ENCODE assay signal across 12 cellular contexts in the genomic region with DNA sequence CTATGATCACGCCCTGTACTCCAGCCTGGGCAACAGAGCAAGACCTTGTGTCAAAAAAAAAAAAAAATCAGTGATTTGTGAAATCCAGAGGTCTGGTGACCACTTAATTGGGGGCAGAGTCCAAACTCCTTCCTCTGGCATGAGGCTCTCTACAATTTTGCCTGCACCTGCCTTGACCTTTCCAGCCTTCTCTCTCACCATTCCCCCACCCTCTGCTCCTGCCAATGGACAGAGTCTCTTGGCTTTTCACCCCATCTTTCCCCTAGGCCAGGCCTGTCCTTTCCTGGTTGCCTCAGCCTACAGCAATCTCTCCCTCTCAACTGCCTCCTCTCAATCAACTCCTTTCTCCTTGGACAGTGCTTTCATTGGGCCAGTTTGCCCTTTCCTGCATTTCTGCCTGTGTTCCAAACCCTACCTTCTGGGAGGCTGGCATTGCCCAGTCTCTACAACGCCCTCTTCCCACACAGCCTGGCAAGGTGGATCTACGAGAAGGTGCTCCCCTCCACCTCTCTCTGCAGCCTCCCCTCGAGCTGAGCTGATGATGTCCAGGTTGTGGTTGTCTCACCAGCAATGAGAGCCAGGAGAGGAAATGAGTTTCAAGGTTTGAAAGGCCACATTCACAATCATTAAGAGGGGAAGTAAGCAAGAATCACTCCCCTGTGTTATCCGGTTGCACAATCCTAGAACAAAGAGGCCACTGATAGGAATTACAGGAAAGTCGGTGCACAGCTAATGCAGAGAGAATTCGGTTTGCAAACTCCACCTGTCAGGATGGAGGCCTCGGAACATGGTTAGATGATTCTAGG. TPM values are rescaled to one million over a fixed set of nuclear protein-coding genes. Genes with fewer than 3 reads are reported as not detected.
DNase-seq lines count a peak whose midpoint lies in the region; ATAC-seq, FAIRE-seq and TF ChIP-seq lines count a peak whose summit lies in the region.
"Had no signal": no experiment of that assay in that cellular context is flagged by ENCODE, and none has a peak within 500 bp of the region (broad histone marks: within the 10 kb centered on the region; RNA-seq: fewer than 3 reads in every experiment).

No MANE protein-coding gene starts in this region.

- CTCF ChIA-PET in Calu3 (lab: Charles Lee): interaction anchor here (1.0 to 1.8 kb wide), 5 partner anchors 13 to 105 kb away, joined by 3 to 11 read pairs (median 6); no protein-coding TSS in a partner anchor
- CTCF ChIA-PET in PC-3 (lab: Charles Lee): interaction anchor here (0.7 to 0.9 kb wide), 2 partner anchors 13 to 32 kb away, joined by 3 to 5 read pairs; no protein-coding TSS in a partner anchor
- CTCF ChIA-PET in H1 (lab: Charles Lee; ENCODE audit: partially characterized antibody): interaction anchor here (1.8 kb wide), 1 partner anchor 12 kb away, joined by 4 read pairs; no protein-coding TSS in a partner anchor
- CTCF ChIA-PET in T-cell (lab: Charles Lee): interaction anchor here in 1 of 2 donors (0.6 to 0.7 kb wide), 2 partner anchors 49 to 164 kb away, joined by 3 read pairs; no protein-coding TSS in a partner anchor

- intact Hi-C loops in Calu3 (cut with micrococcal nuclease; ENCODE audit: unreplicated experiment) (loop anchor here (2.0 to 5.0 kb wide), 3 partner anchors 28 to 48 kb away; partner anchors contain the start of gene NPAS2), PC-3 (cut with micrococcal nuclease) (loop anchor here (1.0 to 5.0 kb wide), 4 partner anchors 14 to 122 kb away; no protein-coding TSS in a partner anchor)

- H3K9me2 ChIP-seq in PC-3 (replicated peaks; ENCODE audit: low read length): no peaks in the 10 kb centered on the region

- peak overlapping the region; percentile 69 for H3K4me2 ChIP-seq in PC-3 (ENCODE audit: low read length)
- no peak overlapping the region for H3K4me2 ChIP-seq in H1 (ENCODE audit: insufficient read depth in 1 of 2, low read depth in 2 of 2, low read length in 2 of 2)
- H3K4me2 ChIP-seq in mesendoderm (ENCODE audit: low read length): no peak overlapping the region

- H3K27ac ChIP-seq in PC-3 (ENCODE audit: low read length) (peak overlapping the region; percentile 99), H1 (ENCODE audit: low read depth, low read length) (no peak overlapping the region), mesendoderm (ENCODE audit: low read depth, low read length) (no peak overlapping the region)
- H3K27ac ChIP-seq: adrenal gland; BLaER1 treated with 17β-estradiol and CSF1 and Interleukin-3, amounts not matched to agents 10 nM and 100 nM had no signal

- H2AK5ac ChIP-seq in H1 (ENCODE audit: low read depth, low read length) (no peak overlapping the region), mesendoderm (ENCODE audit: low read length) (no peak overlapping the region)

- H4K8ac ChIP-seq in H1 (ENCODE audit: extremely low read depth, insufficient read depth, low read length) (no peak overlapping the region), mesendoderm (ENCODE audit: low read depth, low read length) (no peak overlapping the region)

- H3K36me3 ChIP-seq in PC-3 (ENCODE audit: low read depth, low read length) (no peaks in the 10 kb centered on the region), H1 (ENCODE audit: control insufficient read depth in 2 of 4, insufficient read depth in 4 of 4, low read length in 3 of 4) (no peaks in the 10 kb centered on the region), mesendoderm (ENCODE audit: control insufficient read depth, insufficient read depth, low read length) (no peaks in the 10 kb centered on the region)
- H3K36me3 ChIP-seq: adrenal gland; BLaER1 treated with 17β-estradiol and CSF1 and Interleukin-3, amounts not matched to agents 10 nM and 100 nM had no signal

- H4K5ac ChIP-seq in H1 (ENCODE audit: insufficient read length, low read depth, low read length) (no peak overlapping the region), mesendoderm (ENCODE audit: low read length) (no peak overlapping the region)

- H3K27ac Mint-ChIP-seq in Calu3 (ENCODE audit: unreplicated experiment) (peak overlapping the region; percentile 91), T-cell (no peak overlapping the region)
- H3K27ac Mint-ChIP-seq: activated CD4-positive, alpha-beta T cell treated with anti-CD3 and anti-CD28 coated beads, Interleukin-2, amount 10 ng/mL, durations not matched to agents 7 days and 5 days; natural killer cell treated with Interleukin-12 subunit alpha and Interleukin-12 subunit beta and Interleukin-15 and Interleukin-18, amount 100 ng/mL, for 72 hours had no signal

- peaks cover 18% of the 10 kb centered on the region for H3F3A ChIP-seq in PC-3 (ENCODE audit: low read length, unreplicated experiment)

- DNase-seq in Calu3 (peak; percentile 75), PC-3 (peak; percentile 96), H1 (ENCODE audit: low read depth in 1 of 2, low spot score in 2 of 2) (no peak), mesendoderm (no peak), NCI-H510A treated with DMSO at 0.1 percent for 48 hours (lab: John Stamatoyannopoulos, UW) (no peak), T-cell (no peak), NCI-H2081 treated with DMSO at 0.1 percent for 48 hours (lab: John Stamatoyannopoulos, UW) (no peak)
- DNase-seq: activated CD4-positive, alpha-beta T cell treated with anti-CD3 and anti-CD28 coated beads, Interleukin-2, amount 10 ng/mL, durations not matched to agents 7 days and 5 days; adrenal gland had no signal

- no peak for FAIRE-seq in H1 (lab: Jason Lieb, UNC)

- no peak for TF ChIP-seq POLR2A in H1 (IDR thresholded peaks at IDR 0.05; ENCODE audit: control extremely low read depth in 1 of 2, low read depth in 2 of 2, low read length in 2 of 2)

- no peak for TF ChIP-seq RAD21 in H1 (IDR thresholded peaks at IDR 0.05 in 1 of 2, conservative IDR thresholded peaks at IDR 0.05 in 1 of 2; ENCODE audit: low read depth in 2 of 2, low read length in 2 of 2)

- 92% methylated on average over 8 of the region's 8 CpGs; no CpG with 5 or more reads in 1 of the 2 experiments for WGBS in H1 (ENCODE audit: extremely low coverage in 1 of 2, insufficient coverage in 1 of 2, insufficient read length in 1 of 2, insufficient replicate concordance in 2 of 2, low coverage in 1 of 2, low lambda C conversion rate in 2 of 2, missing lambda C conversion rate in 1 of 2), 2 experiments
- no CpG with 5 or more reads among the region's 8 CpGs for WGBS in mesendoderm (ENCODE audit: extremely low coverage, insufficient coverage, low lambda C conversion rate)

- H2BK120ac ChIP-seq in H1 (replicated peaks; ENCODE audit: low read depth, low read length) (no peak overlapping the region), mesendoderm (ENCODE audit: low read depth, low read length) (no peak overlapping the region)

- H3K4ac ChIP-seq in H1 (replicated peaks; ENCODE audit: insufficient read length, low read depth, low read length) (no peak overlapping the region), mesendoderm (ENCODE audit: low read depth, low read length) (no peak overlapping the region)

- H3K18ac ChIP-seq in H1 (ENCODE audit: extremely low read depth, low read length): no peak overlapping the region
- H3K18ac ChIP-seq in mesendoderm (ENCODE audit: low read length): no peak overlapping the region

- H3K23ac ChIP-seq in H1 (ENCODE audit: insufficient read length) (no peak overlapping the region), mesendoderm (ENCODE audit: low read length) (peak overlapping the region; percentile 85)

- no peak overlapping the region; the same call in 1 of the 2 replicates for H3K4me3 ChIP-seq in PC-3 (ENCODE audit: low read length)
- H3K4me3 ChIP-seq in H1 (ENCODE audit: extremely low read depth in 1 of 4, insufficient read depth in 2 of 4, low read depth in 3 of 4, low read length in 4 of 4): no peak overlapping the region
- no peak overlapping the region for H3K4me3 ChIP-seq in mesendoderm (ENCODE audit: low read length)
- H3K4me3 ChIP-seq: adrenal gland; BLaER1 treated with 17β-estradiol and CSF1 and Interleukin-3, amounts not matched to agents 10 nM and 100 nM had no signal

- no peak overlapping the region for H4K91ac ChIP-seq in H1 (replicated peaks; ENCODE audit: insufficient read length, low read length)

- H2BK5ac ChIP-seq in H1 (ENCODE audit: low read depth, low read length) (no peak overlapping the region), mesendoderm (ENCODE audit: low read length) (no peak overlapping the region)

- no peaks in the 10 kb centered on the region for H3K23me2 ChIP-seq in H1 (ENCODE audit: low read depth, low read length)

- no peak for TF ChIP-seq EP300 in H1 (IDR thresholded peaks at IDR 0.05; ENCODE audit: borderline replicate concordance in 1 of 2, low read depth in 2 of 2, low read length in 2 of 2)

- H3K9ac ChIP-seq in PC-3 (ENCODE audit: low read length) (peak overlapping the region; percentile 80), H1 (replicated peaks in 1 of 4; ENCODE audit: extremely low read depth in 1 of 4, low read depth in 3 of 4, low read length in 3 of 4) (no peak overlapping the region), mesendoderm (ENCODE audit: low read length) (no peak overlapping the region)
- H3K9ac ChIP-seq: BLaER1 treated with 17β-estradiol and CSF1 and Interleukin-3, amounts not matched to agents 10 nM and 100 nM had no signal

- H3K4me1 ChIP-seq in PC-3 (ENCODE audit: insufficient read depth, low read length) (peaks cover 48% of the 10 kb centered on the region), H1 (replicated peaks in 1 of 4; ENCODE audit: control insufficient read depth in 3 of 4, insufficient read depth in 4 of 4, low read length in 3 of 4) (peaks cover 2 to 7% (median 5%) of the 10 kb centered on the region in 4 experiments; a peak in 5 of 7 replicates), mesendoderm (ENCODE audit: control insufficient read depth, low read depth, low read length) (no peaks in the 10 kb centered on the region)
- H3K4me1 ChIP-seq: adrenal gland had no signal

- peak overlapping the region; percentile 42 for H3K4me3 Mint-ChIP-seq in Calu3 (ENCODE audit: low read depth, unreplicated experiment)
- no peak overlapping the region for H3K4me3 Mint-ChIP-seq in T-cell
- H3K4me3 Mint-ChIP-seq: activated CD4-positive, alpha-beta T cell treated with anti-CD3 and anti-CD28 coated beads, Interleukin-2, amount 10 ng/mL, durations not matched to agents 7 days and 5 days; natural killer cell treated with Interleukin-12 subunit alpha and Interleukin-12 subunit beta and Interleukin-15 and Interleukin-18, amount 100 ng/mL, for 72 hours had no signal

- H2BK12ac ChIP-seq in H1 (ENCODE audit: low read depth, low read length): no peak overlapping the region; the same call in 1 of the 2 replicates

- no peak overlapping the region for H3K56ac ChIP-seq in H1 (replicated peaks; ENCODE audit: insufficient read length, low read depth, low read length)
- H3K56ac ChIP-seq in mesendoderm (ENCODE audit: low read length): no peak overlapping the region

- POLR2A ChIA-PET in PC-3 (lab: Charles Lee; ENCODE audit: unreplicated experiment) (interaction anchor here (0.5 to 1.2 kb wide), 5 partner anchors 8 to 85 kb away, joined by 4 to 14 read pairs (median 8); no protein-coding TSS in a partner anchor), H1 (lab: Charles Lee; ENCODE audit: partially characterized antibody) (no interaction called here), T-cell (lab: Charles Lee) (no interaction called here)

- H3K79me1 ChIP-seq in H1 (ENCODE audit: low read depth, low read length) (no peaks in the 10 kb centered on the region), mesendoderm (ENCODE audit: low read length) (no peaks in the 10 kb centered on the region)

- H3K14ac ChIP-seq in H1 (ENCODE audit: insufficient read length): no peak overlapping the region

- peaks cover 54% of the 10 kb centered on the region for H3K4me1 Mint-ChIP-seq in Calu3 (ENCODE audit: low read depth, unreplicated experiment)
- peaks cover 0 to 4% (median 0%) of the 10 kb centered on the region in 3 donors for H3K4me1 Mint-ChIP-seq in T-cell
- H3K4me1 Mint-ChIP-seq: activated CD4-positive, alpha-beta T cell treated with anti-CD3 and anti-CD28 coated beads, Interleukin-2, amount 10 ng/mL, durations not matched to agents 7 days and 5 days had no signal

- H3K36me3 Mint-ChIP-seq in Calu3 (ENCODE audit: insufficient read depth, unreplicated experiment): peaks cover 35% of the 10 kb centered on the region
- H3K36me3 Mint-ChIP-seq in T-cell: no peaks in the 10 kb centered on the region
- H3K36me3 Mint-ChIP-seq: natural killer cell treated with Interleukin-12 subunit alpha and Interleukin-12 subunit beta and Interleukin-15 and Interleukin-18, amount 100 ng/mL, for 72 hours had no signal

- no peak overlapping the region for H2BK20ac ChIP-seq in H1 (ENCODE audit: low read length)

- BruUV-seq in Calu3 (replicated peaks; lab: Mats Ljungman, UMichigan) (no TSS peak), PC-3 (replicated peaks; lab: Mats Ljungman, UMichigan) (TSS peak; percentile 62)

- H4K20me1 ChIP-seq in PC-3 (ENCODE audit: low read length) (no peaks in the 10 kb centered on the region), H1 (replicated peaks in 1 of 2; ENCODE audit: control insufficient read depth in 1 of 2, insufficient read depth in 2 of 2, low read length in 2 of 2) (no peaks in the 10 kb centered on the region)
- H4K20me1 ChIP-seq: BLaER1 treated with 17β-estradiol and CSF1 and Interleukin-3, amounts not matched to agents 10 nM and 100 nM had no signal

- H2BK15ac ChIP-seq in H1 (ENCODE audit: low read length) (no peak overlapping the region), mesendoderm (replicated peaks; ENCODE audit: low read depth) (no peak overlapping the region)

- H3K27me3 Mint-ChIP-seq in Calu3 (ENCODE audit: unreplicated experiment) (no peaks in the 10 kb centered on the region), T-cell (peaks cover 0 to 8% of the 10 kb centered on the region in 2 donors)
- H3K27me3 Mint-ChIP-seq: activated CD4-positive, alpha-beta T cell treated with anti-CD3 and anti-CD28 coated beads, Interleukin-2, amount 10 ng/mL, durations not matched to agents 7 days and 5 days had no signal

- no peak overlapping the region for H2AFZ ChIP-seq in PC-3 (ENCODE audit: low read length)
- H2AFZ ChIP-seq in H1 (ENCODE audit: low read length): 0 out of 2 replicates have a peak overlapping the region, but pooled peaks have one; percentile 47

- no peaks in the 10 kb centered on the region for H3K9me3 ChIP-seq in PC-3 (ENCODE audit: low read length)
- H3K9me3 ChIP-seq in H1 (ENCODE audit: insufficient read depth in 2 of 2, low read depth in 1 of 2, low read length in 1 of 2): no peaks in the 10 kb centered on the region
- H3K9me3 ChIP-seq: adrenal gland; BLaER1 treated with 17β-estradiol and CSF1 and Interleukin-3, amounts not matched to agents 10 nM and 100 nM had no signal

- H3K9me3 Mint-ChIP-seq in Calu3 (ENCODE audit: low read depth, unreplicated experiment): peaks cover 2% of the 10 kb centered on the region
- no peaks in the 10 kb centered on the region for H3K9me3 Mint-ChIP-seq in T-cell
- H3K9me3 Mint-ChIP-seq: activated CD4-positive, alpha-beta T cell treated with anti-CD3 and anti-CD28 coated beads, Interleukin-2, amount 10 ng/mL, durations not matched to agents 7 days and 5 days; natural killer cell treated with Interleukin-12 subunit alpha and Interleukin-12 subunit beta and Interleukin-15 and Interleukin-18, amount 100 ng/mL, for 72 hours had no signal

- H3K27me3 ChIP-seq in PC-3 (ENCODE audit: low read length) (no peaks in the 10 kb centered on the region), H1 (replicated peaks in 1 of 4; ENCODE audit: control insufficient read depth in 3 of 4, extremely low read depth in 1 of 4, insufficient read depth in 3 of 4, low read length in 3 of 4) (no peaks in the 10 kb centered on the region), mesendoderm (ENCODE audit: insufficient read depth, low read length, poor library complexity) (no peaks in the 10 kb centered on the region)
- H3K27me3 ChIP-seq: adrenal gland; BLaER1 treated with 17β-estradiol and CSF1 and Interleukin-3, amounts not matched to agents 10 nM and 100 nM had no signal

- H3K79me2 ChIP-seq in PC-3 (ENCODE audit: low read length): 0 out of 2 replicates have a peak, but pooled peaks cover 6% of the 10 kb centered on the region
- no peaks in the 10 kb centered on the region for H3K79me2 ChIP-seq in H1 (ENCODE audit: control insufficient read depth in 1 of 2, insufficient read depth in 2 of 2, low read length in 2 of 2)
- H3K79me2 ChIP-seq in mesendoderm (ENCODE audit: control insufficient read depth, insufficient read depth, low read length): no peaks in the 10 kb centered on the region

- TF ChIP-seq CTCF in Calu3 (IDR thresholded peaks at IDR 0.05; ENCODE audit: unreplicated experiment): no peak
- TF ChIP-seq CTCF in PC-3 (conservative IDR thresholded peaks at IDR 0.05; ENCODE audit: low read depth, low read length): no peak
- TF ChIP-seq CTCF in H1 (IDR thresholded peaks at IDR 0.05; ENCODE audit: control extremely low read depth in 1 of 3, insufficient read depth in 1 of 3, low read depth in 1 of 3, low read length in 3 of 3): no peak

- ATAC-seq in PC-3 (peak; percentile 84), T-cell (replicated peaks in 1 of 4) (no peak), HG03342 (IDR thresholded peaks at IDR 0.05; ENCODE audit: unreplicated experiment) (no peak)
- ATAC-seq: natural killer cell treated with Interleukin-12 subunit alpha and Interleukin-12 subunit beta and Interleukin-15 and Interleukin-18, amount 100 ng/mL, for 72 hours had no signal

RNA-seq across cellular contexts. Expression of gene NPAS2, which starts 39.5 kb away (rescaled TPM):
- total RNA-seq in Calu3 (2022) (142 and 157 TPM in 2 replicates), PC-3 (2014; rRNA removed) (54.8 and 55.4 TPM in 2 replicates), T-cell (1 to 10 TPM; 3.5 to 9.5 (median 4.4) TPM)
- 0.65 and 1.8 TPM in 2 replicates for total RNA-seq in H1 (2021; fragmentation: NEBNext Ultra II Directional; extraction: Animal tissue kit (Norgen Biotek cat#: 25700))
- 1.9 TPM in 2 replicates for polyA plus RNA-seq in H1 (2011; rRNA removed)
- polyA plus RNA-seq in H1 (2011; cell fraction: cytosol; rRNA removed): 1.5 TPM
- polyA plus RNA-seq in H1 (2011; cell fraction: nucleus; rRNA removed): 2.5 TPM
- polyA plus RNA-seq in H1 (2012, experiment 1 of 2): 0.81 to 3.5 TPM (median 1.9 TPM) in 4 replicates
- 0.34 TPM for polyA plus RNA-seq in H1 (2012, experiment 2 of 2)
- polyA plus RNA-seq in H1 (2013, experiment 1 of 2): 1.0 TPM
- 0.90 TPM for polyA plus RNA-seq in H1 (2013, experiment 2 of 2)
- 2.2 and 2.3 TPM in 2 replicates for polyA minus RNA-seq in H1 (2011; rRNA and poly(A)+ RNA removed)
- 4.0 TPM for polyA minus RNA-seq in H1 (2011; cell fraction: cytosol; rRNA and poly(A)+ RNA removed)
- 2.3 TPM for polyA minus RNA-seq in H1 (2011; cell fraction: nucleus; rRNA and poly(A)+ RNA removed)
- 0.34 TPM for polyA plus RNA-seq in mesendoderm (2013, experiment 1 of 2)
- polyA plus RNA-seq in mesendoderm (2013, experiment 2 of 2): 0.41 TPM

Comparison
In these comparisons a context has a peak if more than half of its experiments do, and no peak if none do; other contexts are left out.
1. DNase-seq: peak in Calu3 (single experiment) and PC-3 (single experiment); none in H1 (0 of 2), mesendoderm (single experiment), NCI-H510A treated with DMSO at 0.1 percent for 48 hours (single experiment), T-cell (0 of 34) and NCI-H2081 treated with DMSO at 0.1 percent for 48 hours (single experiment).